In the genomic region with DNA sequence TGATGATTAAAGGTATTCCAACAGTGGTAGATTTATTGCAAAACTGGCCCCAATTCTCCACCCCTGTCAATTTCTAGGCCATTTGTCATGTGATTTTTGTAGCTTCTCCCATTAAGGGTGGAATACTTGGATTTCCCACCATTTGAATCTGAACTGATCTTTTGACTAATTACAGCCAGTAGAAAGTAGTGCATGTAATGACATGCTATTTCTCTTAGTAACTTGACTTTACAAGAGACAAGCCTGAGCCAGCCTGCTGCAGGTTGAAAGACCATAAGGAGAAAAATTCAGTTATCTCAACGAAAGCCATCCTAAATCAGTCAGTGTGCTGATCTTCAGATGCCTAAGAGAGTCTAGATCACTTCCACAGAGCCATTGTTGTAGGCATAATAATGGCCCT, we compare ENCODE assay signal across 28 cellular contexts.
"Had no signal": no experiment of that assay in that cellular context is flagged by ENCODE, and none has a peak within 500 bp of the region (broad histone marks: within the 10 kb centered on the region; RNA-seq: fewer than 3 reads in every experiment).

No MANE protein-coding gene starts in this region.

- H3K4me3 ChIP-seq: cardiac muscle cell, MG63, SJCRH30, SK-N-MC had no signal

- DNase-seq: activated CD4-positive, alpha-beta T cell treated with anti-CD3 and anti-CD28 coated beads, Interleukin-2, amount 10 ng/mL, durations not matched to agents 24 days and 14 days; activated CD4-positive, alpha-beta T cell treated with anti-CD3 and anti-CD28 coated beads, Interleukin-2, amount 50 U/mL, for 4 hours; activated CD8-positive, alpha-beta T cell treated with anti-CD3 and anti-CD28 coated beads for 36 hours; activated effector memory CD4-positive, alpha-beta T cell treated with anti-CD3 and anti-CD28 coated beads, Interleukin-2, amount 50 U/mL, for 16 hours; activated naive CD4-positive, alpha-beta T cell; activated naive CD4-positive, alpha-beta T cell treated with anti-CD3 and anti-CD28 coated beads, Interleukin-2, amount 50 U/mL, for 16 hours; activated naive CD8-positive, alpha-beta T cell treated with anti-CD3 and anti-CD28 coated beads for 36 hours; activated T-cell treated with anti-CD3 and anti-CD28 coated beads, Interleukin-2, amount 50 U/mL, for 1 hour; activated T-cell treated with anti-CD3 and anti-CD28 coated beads, Interleukin-2, amount 50 U/mL, for 72 hours; amniotic stem cell; aorta; brain microvascular endothelial cell; Karpas-422; KBM-7; MG63; NCI-H1048; NCI-H1417 treated with DMSO at 0.1 percent for 48 hours; NCI-H187 treated with DMSO at 0.1 percent for 48 hours; NCI-H2081; NCI-H345; NCI-H526; NCI-H748 treated with DMSO at 0.1 percent for 48 hours; NK-92 treated with Interleukin-12 subunit alpha and Interleukin-12 subunit beta, amount 100 ng/mL, for 24 hours; SHP77; SJCRH30; T1000 had no signal
